In genomic region chr7:155231241-155231800, GRCh38 we compare ENCODE assay signal across 23 cellular contexts.
"Had no signal": no experiment of that assay in that cellular context is flagged by ENCODE, and none has a peak within 500 bp of the region (broad histone marks: within the 10 kb centered on the region; RNA-seq: fewer than 3 reads in every experiment).

No MANE protein-coding gene starts in this region.

- H3K36me3 Mint-ChIP-seq: activated naive CD8-positive, alpha-beta T cell; naive thymus-derived CD8-positive, alpha-beta T cell; stimulated activated memory B cell treated with anti-CD40 and anti-IgM and Interleukin-4, amounts not matched to agents 10 μg/mL and 1 μg/mL and 100 μg/mL, for 72 hours had no signal

- H3K9me3 ChIP-seq: adrenal gland, ascending aorta, esophagus squamous epithelium, gastroesophageal sphincter, heart right ventricle, lower lobe of right lung, pancreas, stomach, suprapubic skin, tibial nerve had no signal

- H3K27me3 Mint-ChIP-seq: activated naive CD8-positive, alpha-beta T cell; activated T-cell treated with anti-CD3 and anti-CD28 coated beads, Interleukin-2, amount 50 U/mL, for 24 hours had no signal

- H3K4me1 Mint-ChIP-seq: activated T-helper 17 cell treated with anti-CD3 and anti-CD28 coated beads, Interleukin-2, amount 50 U/mL, for 72 hours; central memory CD8-positive, alpha-beta T cell; stimulated activated memory B cell treated with anti-CD40 and anti-IgM and Interleukin-4, amounts not matched to agents 10 μg/mL and 1 μg/mL and 100 μg/mL, for 72 hours had no signal

- H3K36me3 ChIP-seq: adrenal gland, ascending aorta, esophagus squamous epithelium, gastroesophageal sphincter, heart right ventricle, lower lobe of right lung, pancreas, stomach, suprapubic skin, tibial nerve had no signal

- DNase-seq: activated CD4-positive, alpha-beta T cell treated with anti-CD3 and anti-CD28 coated beads for 48 hours; activated CD8-positive, alpha-beta T cell treated with anti-CD3 and anti-CD28 coated beads, Interleukin-2, amount 10 ng/mL, durations not matched to agents 7 days and 5 days; activated T-cell treated with anti-CD3 and anti-CD28 coated beads, Interleukin-2, amount 50 U/mL, for 24 hours; adrenal gland; effector memory CD4-positive, alpha-beta T cell; esophagus squamous epithelium; heart right ventricle; islet precursor cell; lower lobe of right lung; naive thymus-derived CD8-positive, alpha-beta T cell; right cardiac atrium; stomach; SW 1271; T-helper 17 cell had no signal

- H3K27ac ChIP-seq: adrenal gland, ascending aorta, esophagus squamous epithelium, gastroesophageal sphincter, heart right ventricle, lower lobe of right lung, stomach, suprapubic skin, tibial nerve had no signal

- H3K4me3 ChIP-seq: adrenal gland, ascending aorta, esophagus squamous epithelium, gastroesophageal sphincter, heart right ventricle, lower lobe of right lung, pancreas, stomach, suprapubic skin, tibial nerve had no signal

- ATAC-seq: activated CD8-positive, alpha-beta T cell treated with anti-CD3 and anti-CD28 coated beads, Interleukin-2, amount 10 ng/mL, durations not matched to agents 7 days and 5 days; activated T-helper 17 cell treated with anti-CD3 and anti-CD28 coated beads, Interleukin-2, amount 50 U/mL, for 72 hours; gastroesophageal sphincter; heart right ventricle; lower lobe of right lung; naive thymus-derived CD8-positive, alpha-beta T cell; pancreas; right cardiac atrium; stimulated activated memory B cell treated with anti-CD40 and anti-IgM and Interleukin-4, amounts not matched to agents 10 μg/mL and 1 μg/mL and 100 μg/mL, for 72 hours; T-helper 17 cell had no signal

- H3K4me3 Mint-ChIP-seq: activated CD8-positive, alpha-beta T cell treated with anti-CD3 and anti-CD28 coated beads, Interleukin-2, amount 10 ng/mL, durations not matched to agents 7 days and 5 days; activated naive CD8-positive, alpha-beta T cell; activated T-cell treated with anti-CD3 and anti-CD28 coated beads, Interleukin-2, amount 50 U/mL, for 24 hours; activated T-helper 17 cell treated with anti-CD3 and anti-CD28 coated beads, Interleukin-2, amount 50 U/mL, for 72 hours; central memory CD8-positive, alpha-beta T cell; naive thymus-derived CD8-positive, alpha-beta T cell; stimulated activated memory B cell treated with anti-CD40 and anti-IgM and Interleukin-4, amounts not matched to agents 10 μg/mL and 1 μg/mL and 100 μg/mL, for 72 hours; T-helper 17 cell had no signal

- H3K9me3 Mint-ChIP-seq: activated T-cell treated with anti-CD3 and anti-CD28 coated beads, Interleukin-2, amount 50 U/mL, for 24 hours; activated T-helper 17 cell treated with anti-CD3 and anti-CD28 coated beads, Interleukin-2, amount 50 U/mL, for 72 hours; central memory CD8-positive, alpha-beta T cell; naive thymus-derived CD8-positive, alpha-beta T cell; stimulated activated memory B cell treated with anti-CD40 and anti-IgM and Interleukin-4, amounts not matched to agents 10 μg/mL and 1 μg/mL and 100 μg/mL, for 72 hours had no signal

- H3K27ac Mint-ChIP-seq: activated CD8-positive, alpha-beta T cell treated with anti-CD3 and anti-CD28 coated beads, Interleukin-2, amount 10 ng/mL, durations not matched to agents 7 days and 5 days; activated naive CD8-positive, alpha-beta T cell; activated T-cell treated with anti-CD3 and anti-CD28 coated beads, Interleukin-2, amount 50 U/mL, for 24 hours; activated T-helper 17 cell treated with anti-CD3 and anti-CD28 coated beads, Interleukin-2, amount 50 U/mL, for 72 hours; naive thymus-derived CD8-positive, alpha-beta T cell; stimulated activated memory B cell treated with anti-CD40 and anti-IgM and Interleukin-4, amounts not matched to agents 10 μg/mL and 1 μg/mL and 100 μg/mL, for 72 hours; T-helper 17 cell had no signal

- H3K4me1 ChIP-seq: adrenal gland, ascending aorta, heart right ventricle, lower lobe of right lung, stomach, suprapubic skin had no signal

- H3K27me3 ChIP-seq: ascending aorta, pancreas had no signal
